17 cellular contexts compared by ENCODE assay signal in the genomic region with DNA sequence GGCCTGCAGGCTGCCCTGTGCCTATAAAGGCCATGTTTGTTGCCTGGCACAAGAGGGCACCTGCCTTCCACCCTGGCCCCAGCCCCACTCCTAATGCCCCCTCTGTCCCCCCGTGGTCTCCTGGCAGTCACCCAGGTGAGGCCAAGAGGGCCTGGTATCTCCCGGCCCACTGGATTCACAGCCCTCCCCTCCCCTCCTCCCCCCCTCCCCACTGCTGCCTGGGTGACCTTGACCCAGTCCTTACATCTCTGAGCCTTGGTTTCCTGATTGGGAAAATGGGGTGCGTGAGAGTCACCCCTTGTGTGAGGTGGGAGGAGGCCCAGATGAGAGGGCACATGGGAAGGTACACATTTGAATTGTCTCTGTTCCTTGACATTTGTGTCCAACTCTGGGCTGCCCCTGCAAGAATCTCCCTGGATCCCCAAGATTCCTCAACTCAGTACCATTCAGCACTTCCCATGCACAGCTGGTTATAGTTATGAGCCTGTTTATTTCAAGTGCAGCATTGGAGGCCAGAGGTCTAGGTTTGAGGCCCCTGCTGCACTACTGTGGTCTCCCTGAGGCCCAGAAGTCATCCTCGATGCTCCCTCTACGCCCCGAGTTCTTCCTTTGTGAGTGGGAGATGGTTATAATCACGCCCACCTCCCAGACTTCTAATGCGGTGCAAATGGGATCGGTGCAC. TPM values are rescaled to one million over a fixed set of nuclear protein-coding genes. Genes with fewer than 3 reads are reported as not detected.
DNase-seq lines count a peak whose midpoint lies in the region; TF ChIP-seq lines count a peak whose summit lies in the region.
"Had no signal": no experiment of that assay in that cellular context is flagged by ENCODE, and none has a peak within 500 bp of the region (broad histone marks: within the 10 kb centered on the region; RNA-seq: fewer than 3 reads in every experiment).

No MANE protein-coding gene starts in this region.

- H2AK5ac ChIP-seq in mesendoderm (ENCODE audit: low read length) = no peak overlapping the region

- H2BK5ac ChIP-seq in mesendoderm (ENCODE audit: low read length) = no peak overlapping the region

- H3K79me1 ChIP-seq in mesendoderm (ENCODE audit: low read length) = no peaks in the 10 kb centered on the region

- no peak for TF ChIP-seq EP300 in tibial nerve (IDR thresholded peaks at IDR 0.05)

- no peaks in the 10 kb centered on the region for H3K36me3 Mint-ChIP-seq in type B pancreatic cell

- peak overlapping the region; percentile 82 for H3K56ac ChIP-seq in mesendoderm (ENCODE audit: low read length)

- H3K4me3 ChIP-seq in HUES64 (ENCODE audit: low read length) = no peak overlapping the region
- H3K4me3 ChIP-seq in mesendoderm (ENCODE audit: low read length) = no peak overlapping the region
- no peak overlapping the region for H3K4me3 ChIP-seq in tibial nerve

- H3K9me3 ChIP-seq in HUES64 (ENCODE audit: insufficient read depth, low read depth, low read length) (no peaks in the 10 kb centered on the region), tibial nerve (no peaks in the 10 kb centered on the region)
- H3K9me3 ChIP-seq: BE2C had no signal

- no peak overlapping the region for H3K4me3 Mint-ChIP-seq in type B pancreatic cell
- H3K4me3 Mint-ChIP-seq: CD4-positive, alpha-beta T cell had no signal

- H3K27ac ChIP-seq in HUES64 (ENCODE audit: low read depth, low read length) (peak overlapping the region; percentile 87; the same call in 1 of the 2 replicates), mesendoderm (ENCODE audit: low read depth, low read length) (no peak overlapping the region), tibial nerve (no peak overlapping the region)

- no peaks in the 10 kb centered on the region for H3K79me2 ChIP-seq in mesendoderm (ENCODE audit: control insufficient read depth, insufficient read depth, low read length)

- H3K36me3 ChIP-seq in HUES64 (ENCODE audit: insufficient read depth, low read length) (no peaks in the 10 kb centered on the region), mesendoderm (ENCODE audit: control insufficient read depth, insufficient read depth, low read length) (no peaks in the 10 kb centered on the region), tibial nerve (no peaks in the 10 kb centered on the region)
- H3K36me3 ChIP-seq: BE2C had no signal

- H4K8ac ChIP-seq in mesendoderm (ENCODE audit: low read depth, low read length) = no peak overlapping the region

- peak overlapping the region; percentile 64 for H3K27ac Mint-ChIP-seq in type B pancreatic cell
- H3K27ac Mint-ChIP-seq: CD4-positive, alpha-beta T cell had no signal

- H3K27me3 Mint-ChIP-seq in type B pancreatic cell = peaks cover 6% of the 10 kb centered on the region

- H3K18ac ChIP-seq in mesendoderm (ENCODE audit: low read length) = peak overlapping the region; percentile 11

- H3K27me3 ChIP-seq in HUES64 (ENCODE audit: insufficient read depth, low read length) = no peaks in the 10 kb centered on the region
- H3K27me3 ChIP-seq in mesendoderm (ENCODE audit: insufficient read depth, low read length, poor library complexity) = no peaks in the 10 kb centered on the region
- no peaks in the 10 kb centered on the region for H3K27me3 ChIP-seq in tibial nerve
- H3K27me3 ChIP-seq: BE2C had no signal

- no peak overlapping the region for H2BK15ac ChIP-seq in mesendoderm (replicated peaks; ENCODE audit: low read depth)

- H3K4me2 ChIP-seq in mesendoderm (ENCODE audit: low read length) = no peak overlapping the region

- H3K23ac ChIP-seq in mesendoderm (ENCODE audit: low read length) = no peak overlapping the region

- H3K9ac ChIP-seq in HUES64 (ENCODE audit: low read depth, low read length) (0 out of 2 replicates have a peak overlapping the region, but pooled peaks have one; percentile 30), mesendoderm (ENCODE audit: low read length) (peak overlapping the region; percentile 35)

- no peak for TF ChIP-seq CTCF in type B pancreatic cell (conservative IDR thresholded peaks at IDR 0.05)
- TF ChIP-seq CTCF in tibial nerve (IDR thresholded peaks at IDR 0.05) = no peak

- H2BK120ac ChIP-seq in mesendoderm (ENCODE audit: low read depth, low read length) = no peak overlapping the region

- DNase-seq in fibroblast of gingiva (ENCODE audit: low read depth) (peak; percentile 12), mesendoderm (no peak), type B pancreatic cell (ENCODE audit: extremely low spot score, unreplicated experiment) (no peak), NCI-H2107 (lab: John Stamatoyannopoulos, UW) (no peak), tibial nerve (ENCODE audit: low spot score in 2 of 2) (no peak), NCI-H2227 (lab: John Stamatoyannopoulos, UW; ENCODE audit: unreplicated experiment) (no peak)
- DNase-seq: CD4-positive, alpha-beta T cell; EL; NCI-H1048; NCI-H1694 treated with DMSO at 0.1 percent for 48 hours; NCI-H526 treated with DMSO at 0.1 percent for 48 hours; SHP77 had no signal

- peaks cover 20% of the 10 kb centered on the region for H3K4me1 Mint-ChIP-seq in type B pancreatic cell (ENCODE audit: unreplicated experiment)

- no peaks in the 10 kb centered on the region for H3K9me3 Mint-ChIP-seq in type B pancreatic cell
- H3K9me3 Mint-ChIP-seq: CD4-positive, alpha-beta T cell had no signal

- H3K4ac ChIP-seq in mesendoderm (ENCODE audit: low read depth, low read length) = peak overlapping the region; percentile 21

- TF ChIP-seq POLR2A in tibial nerve (IDR thresholded peaks at IDR 0.05) = no peak

- no peak overlapping the region for H4K5ac ChIP-seq in mesendoderm (ENCODE audit: low read length)

- WGBS in HUES64 = 89% methylated on average over 9 of the region's 9 CpGs
- WGBS in mesendoderm (ENCODE audit: extremely low coverage, insufficient coverage, low lambda C conversion rate) = no CpG with 5 or more reads among the region's 9 CpGs
- whole genome bisulfite sequencing in tibial nerve, 2 donors = 61 to 62% methylated on average over 9 of the region's 9 CpGs

- H3K4me1 ChIP-seq in HUES64 (ENCODE audit: insufficient read depth, low read length) (peaks cover 5% of the 10 kb centered on the region; the same call in 1 of the 2 replicates), mesendoderm (ENCODE audit: control insufficient read depth, low read depth, low read length) (peaks cover 2% of the 10 kb centered on the region), tibial nerve (peaks cover 0 to 6% (median 0%) of the 10 kb centered on the region in 4 donors)
- H3K4me1 ChIP-seq: BE2C had no signal

RNA-seq across cellular contexts. Expression of gene TMEM270, which starts 58.9 kb away (rescaled TPM):
- polyA plus RNA-seq in HUES64 (2013, experiment 1 of 2) = not detected
- polyA plus RNA-seq in HUES64 (2013, experiment 2 of 2) = not detected
- polyA plus RNA-seq in mesendoderm (2013, experiment 1 of 2) = not detected
- polyA plus RNA-seq in mesendoderm (2013, experiment 2 of 2) = not detected
- 0.57 TPM in 1 of 2 replicates, not detected in the other for total RNA-seq in type B pancreatic cell (ENCODE audit: low replicate concordance)
- not detected for total RNA-seq in tibial nerve
- total RNA-seq: CD4-positive, alpha-beta T cell; MCF 10A; OCI-LY7 had no signal
- polyA plus RNA-seq: AG04450 had no signal
